Comparison of ENCODE assay signal across 17 cellular contexts in genomic region chr5:164336276-164336675, GRCh38.
"Had no signal": no experiment of that assay in that cellular context is flagged by ENCODE, and none has a peak within 500 bp of the region (broad histone marks: within the 10 kb centered on the region; RNA-seq: fewer than 3 reads in every experiment).

No MANE protein-coding gene starts in this region.

- ATAC-seq: activated naive CD8-positive, alpha-beta T cell treated with anti-CD3 and anti-CD28 coated beads, Interleukin-2, amount 50 U/mL, for 24 hours; stimulated activated naive B cell treated with anti-CD40 and anti-IgM and Interleukin-4, amounts not matched to agents 10 μg/mL and 1 μg/mL and 100 μg/mL, for 72 hours; T-helper 17 cell had no signal

- H3K27me3 ChIP-seq: neural progenitor cell had no signal

- H3K4me2 ChIP-seq: neural progenitor cell had no signal

- H3K9ac ChIP-seq: neural progenitor cell, parathyroid adenoma had no signal

- H3K4me1 ChIP-seq: parathyroid adenoma had no signal

- H3K4me3 ChIP-seq: coronary artery, neural progenitor cell had no signal

- DNase-seq: activated B cell treated with CpG ODN at 0.5 μM for 24 hours; activated CD4-positive, alpha-beta T cell treated with anti-CD3 and anti-CD28 coated beads, Interleukin-2, amount 10 ng/mL, durations not matched to agents 7 days and 5 days; activated CD8-positive, alpha-beta memory T cell treated with anti-CD3 and anti-CD28 coated beads for 24 hours; activated naive CD4-positive, alpha-beta T cell treated with Interleukin-2 at 50 U/mL for 16 hours; activated naive CD8-positive, alpha-beta T cell treated with anti-CD3 and anti-CD28 coated beads, Interleukin-2, amount 50 U/mL, for 24 hours; caudate nucleus; effector CD4-positive, alpha-beta T cell; hippocampal formation; midbrain; retina; stimulated activated CD4-positive, alpha-beta T cell treated with anti-CD3 and anti-CD28 coated beads, Interleukin-2, amount 100 ng/mL, for 24 hours; stimulated activated naive B cell treated with anti-CD40 and anti-IgM and Interleukin-4, amounts not matched to agents 10 μg/mL and 1 μg/mL and 100 μg/mL, for 72 hours; substantia nigra; T-helper 17 cell had no signal

- H3K27ac ChIP-seq: coronary artery, neural progenitor cell, parathyroid adenoma had no signal

- H3K36me3 ChIP-seq: neural progenitor cell had no signal
